In the genomic region with DNA sequence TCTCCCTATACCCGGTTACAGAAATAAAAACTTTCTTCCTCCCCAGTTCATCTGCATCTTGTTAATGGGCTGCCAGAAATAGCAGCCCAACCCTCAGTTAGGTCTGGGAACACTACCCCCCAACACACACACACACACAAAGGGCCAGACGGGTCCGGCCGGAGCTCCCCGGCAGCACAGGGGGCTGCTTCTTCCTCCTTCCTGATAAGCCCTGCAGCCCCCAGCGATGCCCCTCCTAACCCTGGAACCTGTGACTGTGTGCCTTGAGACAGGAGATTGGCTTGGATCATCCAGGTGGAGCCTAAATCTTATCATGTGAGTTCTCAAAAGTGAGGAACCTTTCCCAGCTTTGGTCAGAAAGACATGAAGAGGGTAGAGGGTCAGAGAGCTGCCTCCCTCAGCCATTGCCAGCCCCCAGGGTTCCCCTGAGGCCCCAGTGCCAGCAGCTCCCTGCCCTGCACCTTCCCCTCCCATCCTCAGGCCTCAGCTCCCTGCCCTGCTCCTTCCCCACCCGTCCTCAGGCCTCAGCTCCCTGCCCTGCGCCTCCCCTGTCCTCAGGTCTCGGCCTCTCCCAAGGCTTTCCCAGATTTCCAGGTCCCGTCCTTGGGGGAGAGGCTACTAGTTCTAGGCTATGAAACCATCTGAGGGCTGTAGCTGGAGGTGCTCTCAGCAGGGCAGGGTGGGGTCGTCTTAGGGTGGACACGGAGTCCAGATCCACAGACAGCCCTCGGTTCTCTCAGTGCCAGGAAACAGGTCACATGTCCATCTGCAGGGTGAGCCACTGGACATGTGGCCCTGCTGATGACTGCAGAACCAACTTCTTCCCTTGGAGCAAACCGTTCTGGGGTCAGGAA, we compare ENCODE assay signal across 28 cellular contexts. TPM values are rescaled to one million over a fixed set of nuclear protein-coding genes. Genes with fewer than 3 reads are reported as not detected.
"Had no signal": no experiment of that assay in that cellular context is flagged by ENCODE, and none has a peak within 500 bp of the region (broad histone marks: within the 10 kb centered on the region; RNA-seq: fewer than 3 reads in every experiment).

No MANE protein-coding gene starts in this region.

- H3K4me1 Mint-ChIP-seq: activated naive CD4-positive, alpha-beta T cell treated with anti-CD3 and anti-CD28 coated beads, Interleukin-2, amount 50 U/mL, for 24 hours; stimulated activated memory B cell treated with anti-CD40 and anti-IgM and Interleukin-4, amounts not matched to agents 10 μg/mL and 1 μg/mL and 100 μg/mL, for 72 hours had no signal

- ATAC-seq: body of pancreas, natural killer cell, pancreas had no signal

- DNase-seq: activated CD4-positive, alpha-beta T cell treated with anti-CD3 and anti-CD28 coated beads for 48 hours; activated CD4-positive, CD25-positive, alpha-beta regulatory T cell; activated gamma-delta T cell; activated T-cell treated with anti-CD3 and anti-CD28 coated beads for 4 hours; dermis blood vessel endothelial cell; effector CD8-positive, alpha-beta T cell; erythroblast; foreskin fibroblast; midbrain; natural killer cell; sigmoid colon; stimulated activated CD4-positive, alpha-beta T cell treated with anti-CD3 and anti-CD28 coated beads, Interleukin-15, amount 100 ng/mL, for 24 hours; stomach; T1000 had no signal

- H3K27me3 Mint-ChIP-seq: activated naive CD4-positive, alpha-beta T cell treated with anti-CD3 and anti-CD28 coated beads, Interleukin-2, amount 50 U/mL, for 24 hours had no signal

- H3K27ac Mint-ChIP-seq: activated naive CD4-positive, alpha-beta T cell treated with anti-CD3 and anti-CD28 coated beads, Interleukin-2, amount 50 U/mL, for 24 hours; natural killer cell; stimulated activated memory B cell treated with anti-CD40 and anti-IgM and Interleukin-4, amounts not matched to agents 10 μg/mL and 1 μg/mL and 100 μg/mL, for 72 hours; T-helper 1 cell treated with Interleukin-12 subunit alpha and Interleukin-12 subunit beta and Interleukin-4 antibody, amounts not matched to agents 30 μg/mL and 1 μg/mL, for 36 hours had no signal

- H3K36me3 ChIP-seq: cardiac muscle cell, neutrophil, pancreas, sigmoid colon, stomach, suprapubic skin, tibial nerve, vagina had no signal

- H3K9me3 Mint-ChIP-seq: activated naive CD4-positive, alpha-beta T cell treated with anti-CD3 and anti-CD28 coated beads, Interleukin-2, amount 50 U/mL, for 24 hours; natural killer cell; stimulated activated memory B cell treated with anti-CD40 and anti-IgM and Interleukin-4, amounts not matched to agents 10 μg/mL and 1 μg/mL and 100 μg/mL, for 72 hours; T-helper 1 cell treated with Interleukin-12 subunit alpha and Interleukin-12 subunit beta and Interleukin-4 antibody, amounts not matched to agents 30 μg/mL and 1 μg/mL, for 36 hours had no signal

- H3K27ac ChIP-seq: body of pancreas, cardiac muscle cell, neutrophil, pancreas, sigmoid colon, stomach, suprapubic skin, tibial nerve, vagina had no signal

- H3K9me3 ChIP-seq: body of pancreas, neutrophil, pancreas, sigmoid colon, stomach, suprapubic skin, vagina had no signal

- H3K4me3 ChIP-seq: body of pancreas, cardiac muscle cell, pancreas, sigmoid colon, smooth muscle cell, stomach, suprapubic skin, tibial nerve, vagina had no signal

- H3K27me3 ChIP-seq: body of pancreas, cardiac muscle cell, pancreas, sigmoid colon, suprapubic skin, tibial nerve, vagina had no signal

- H3K36me3 Mint-ChIP-seq: activated naive CD4-positive, alpha-beta T cell treated with anti-CD3 and anti-CD28 coated beads, Interleukin-2, amount 50 U/mL, for 24 hours; natural killer cell; stimulated activated memory B cell treated with anti-CD40 and anti-IgM and Interleukin-4, amounts not matched to agents 10 μg/mL and 1 μg/mL and 100 μg/mL, for 72 hours had no signal

- H3K4me3 Mint-ChIP-seq: activated naive CD4-positive, alpha-beta T cell treated with anti-CD3 and anti-CD28 coated beads, Interleukin-2, amount 50 U/mL, for 24 hours; natural killer cell; stimulated activated memory B cell treated with anti-CD40 and anti-IgM and Interleukin-4, amounts not matched to agents 10 μg/mL and 1 μg/mL and 100 μg/mL, for 72 hours; T-helper 1 cell treated with Interleukin-12 subunit alpha and Interleukin-12 subunit beta and Interleukin-4 antibody, amounts not matched to agents 30 μg/mL and 1 μg/mL, for 36 hours had no signal

RNA-seq across cellular contexts. Expression of a gene that starts 34.5 kb away (rescaled TPM):
- total RNA-seq: cardiac muscle cell, dermis blood vessel endothelial cell, fibroblast of lung, glomerular endothelial cell, lung microvascular endothelial cell, smooth muscle cell had no signal
